ENCODE assay signal across 18 cellular contexts in genomic region chr3:51559961-51560360, GRCh38.
"Had no signal": no experiment of that assay in that cellular context is flagged by ENCODE, and none has a peak within 500 bp of the region (broad histone marks: within the 10 kb centered on the region; RNA-seq: fewer than 3 reads in every experiment).

No MANE protein-coding gene starts in this region.

- H3K4me3 ChIP-seq: heart right ventricle, prostate gland, right lobe of liver, spleen, transverse colon had no signal

- H3K27me3 Mint-ChIP-seq: activated CD8-positive, alpha-beta memory T cell treated with anti-CD3 and anti-CD28 coated beads, Interleukin-2, amount 10 ng/mL, durations not matched to agents 7 days and 5 days; naive B cell; stimulated activated naive B cell treated with anti-CD40 and anti-IgM and Interleukin-4, amounts not matched to agents 10 μg/mL and 1 μg/mL and 100 μg/mL, for 72 hours had no signal

- H3K4me1 Mint-ChIP-seq: activated CD8-positive, alpha-beta memory T cell treated with anti-CD3 and anti-CD28 coated beads, Interleukin-2, amount 10 ng/mL, durations not matched to agents 7 days and 5 days had no signal

- H3K27me3 ChIP-seq: heart right ventricle, right lobe of liver, spleen, transverse colon had no signal

- H3K27ac ChIP-seq: prostate gland, right lobe of liver, spleen, transverse colon had no signal

- ATAC-seq: activated CD4-positive, CD25-positive, alpha-beta regulatory T cell treated with anti-CD3 and anti-CD28 coated beads, Interleukin-2, amount 50 U/mL, for 24 hours; activated CD8-positive, alpha-beta memory T cell treated with anti-CD3 and anti-CD28 coated beads, Interleukin-2, amount 10 ng/mL, durations not matched to agents 7 days and 5 days; activated naive CD4-positive, alpha-beta T cell treated with anti-CD3 and anti-CD28 coated beads, Interleukin-2, amount 50 U/mL, for 72 hours; activated T-cell treated with anti-CD3 and anti-CD28 coated beads, Interleukin-2, amount 50 U/mL, for 4 hours; stimulated activated naive B cell treated with anti-CD40 and anti-IgM and Interleukin-4, amounts not matched to agents 10 μg/mL and 1 μg/mL and 100 μg/mL, for 72 hours had no signal

- H3K9me3 Mint-ChIP-seq: activated naive CD4-positive, alpha-beta T cell treated with anti-CD3 and anti-CD28 coated beads, Interleukin-2, amount 50 U/mL, for 72 hours; activated T-cell treated with anti-CD3 and anti-CD28 coated beads, Interleukin-2, amount 50 U/mL, for 4 hours; brain; naive B cell; stimulated activated naive B cell treated with anti-CD40 and anti-IgM and Interleukin-4, amounts not matched to agents 10 μg/mL and 1 μg/mL and 100 μg/mL, for 72 hours had no signal

- H3K27ac Mint-ChIP-seq: activated CD8-positive, alpha-beta memory T cell treated with anti-CD3 and anti-CD28 coated beads, Interleukin-2, amount 10 ng/mL, durations not matched to agents 7 days and 5 days; naive B cell; stimulated activated naive B cell treated with anti-CD40 and anti-IgM and Interleukin-4, amounts not matched to agents 10 μg/mL and 1 μg/mL and 100 μg/mL, for 72 hours had no signal

- DNase-seq: activated CD8-positive, alpha-beta memory T cell treated with anti-CD3 and anti-CD28 coated beads, Interleukin-2, amount 10 ng/mL, durations not matched to agents 7 days and 5 days; activated effector memory CD4-positive, alpha-beta T cell treated with anti-CD3 and anti-CD28 coated beads, Interleukin-2, amount 50 U/mL, for 16 hours; activated T-cell treated with anti-CD3 and anti-CD28 coated beads, Interleukin-2, amount 50 U/mL, for 4 hours; foreskin melanocyte; kidney; naive B cell; right lobe of liver; spleen; stimulated activated CD4-positive, alpha-beta T cell treated with anti-CD3 and anti-CD28 coated beads, Interleukin-1b, Interleukin-23, amount 100 ng/mL, for 48 hours; stimulated activated naive B cell treated with anti-CD40 and anti-IgM and Interleukin-4, amounts not matched to agents 10 μg/mL and 1 μg/mL and 100 μg/mL, for 72 hours; T-helper 2 cell; transverse colon had no signal

- FAIRE-seq: endothelial cell of umbilical vein, kidney had no signal

- H3K9me3 ChIP-seq: heart right ventricle, prostate gland, right lobe of liver, spleen, transverse colon had no signal

- H3K4me1 ChIP-seq: prostate gland had no signal

- H3K36me3 ChIP-seq: prostate gland, right lobe of liver, transverse colon had no signal

- H3K4me3 Mint-ChIP-seq: activated CD8-positive, alpha-beta memory T cell treated with anti-CD3 and anti-CD28 coated beads, Interleukin-2, amount 10 ng/mL, durations not matched to agents 7 days and 5 days; activated T-cell treated with anti-CD3 and anti-CD28 coated beads, Interleukin-2, amount 50 U/mL, for 4 hours; brain; naive B cell; stimulated activated naive B cell treated with anti-CD40 and anti-IgM and Interleukin-4, amounts not matched to agents 10 μg/mL and 1 μg/mL and 100 μg/mL, for 72 hours had no signal
